ENCODE assay signal across 8 cellular contexts in genomic region chr11:13465909-13466371, GRCh38. TPM values are rescaled to one million over a fixed set of nuclear protein-coding genes. Genes with fewer than 3 reads are reported as not detected.
DNase-seq lines count a peak whose midpoint lies in the region; ATAC-seq and TF ChIP-seq lines count a peak whose summit lies in the region.

No MANE protein-coding gene starts in this region.

- no peaks in the 10 kb centered on the region for H4K20me1 ChIP-seq in PC-3 (ENCODE audit: low read length)

- no peaks in the 10 kb centered on the region for H3F3A ChIP-seq in PC-3 (ENCODE audit: low read length, unreplicated experiment)

- H3K4me1 ChIP-seq in PC-3 (ENCODE audit: insufficient read depth, low read length), result peaks cover 16% of the 10 kb centered on the region
- peaks cover 6 to 29% (median 14%) of the 10 kb centered on the region in 3 donors for H3K4me1 ChIP-seq in esophagus squamous epithelium

- POLR2A ChIA-PET in PC-3 (lab: Charles Lee; ENCODE audit: unreplicated experiment), result no interaction called here

- no peak for TF ChIP-seq POLR2A in esophagus squamous epithelium (IDR thresholded peaks at IDR 0.05)

- CTCF ChIA-PET in PC-3 (lab: Charles Lee), result no interaction called here

- no peak overlapping the region for H3K9ac ChIP-seq in PC-3 (ENCODE audit: low read length)

- ATAC-seq in PC-3 (no peak), GM18868 (IDR thresholded peaks at IDR 0.05; ENCODE audit: unreplicated experiment) (no peak), GM18502 (IDR thresholded peaks at IDR 0.05; ENCODE audit: poor library complexity, unreplicated experiment) (no peak)

- H3K9me2 ChIP-seq in PC-3 (replicated peaks; ENCODE audit: low read length), result no peaks in the 10 kb centered on the region

- H3K4me3 ChIP-seq in PC-3 (ENCODE audit: low read length) (no peak overlapping the region), esophagus squamous epithelium (no peak overlapping the region), retinal pigment epithelial cell (ENCODE audit: low read length) (no peak overlapping the region)

- no peak overlapping the region for H3K4me2 ChIP-seq in PC-3 (ENCODE audit: low read length)

- H3K9me3 ChIP-seq in PC-3 (ENCODE audit: low read length), result no peaks in the 10 kb centered on the region
- H3K9me3 ChIP-seq in esophagus squamous epithelium, result no peaks in the 10 kb centered on the region

- peaks cover 24% of the 10 kb centered on the region for H3K79me2 ChIP-seq in PC-3 (ENCODE audit: low read length)

- DNase-seq in GM20000 (ENCODE audit: low spot score), result peak; percentile 39
- peak; percentile 64 for DNase-seq in PC-3
- no peak for DNase-seq in esophagus squamous epithelium (lab: John Stamatoyannopoulos, UW)
- DNase-seq in retinal pigment epithelial cell (ENCODE audit: low read depth), result no peak
- DNase-seq in middle frontal gyrus (ENCODE audit: extremely low spot score, low spot score), result no peak

- H3K27ac ChIP-seq in C4-2B (no peak overlapping the region), PC-3 (ENCODE audit: low read length) (no peak overlapping the region), esophagus squamous epithelium (no peak overlapping the region)

- peaks cover 12% of the 10 kb centered on the region for H3K27me3 ChIP-seq in PC-3 (ENCODE audit: low read length)
- peaks cover 0 to 15% (median 0%) of the 10 kb centered on the region in 4 donors for H3K27me3 ChIP-seq in esophagus squamous epithelium

- 4 to 8% methylated on average over 6 of the region's 6 CpGs for WGBS in esophagus squamous epithelium, 2 donors

- BruUV-seq in PC-3 (replicated peaks; lab: Mats Ljungman, UMichigan), result no TSS peak

- intact Hi-C loops in PC-3 (cut with micrococcal nuclease), result loop anchor here (10.0 kb wide), 1 partner anchor 199 kb away; the partner anchor contains the start of gene FAR1
- intact Hi-C loops in esophagus squamous epithelium (cut with DNase I), result no loop called here

- H3K36me3 ChIP-seq in PC-3 (ENCODE audit: low read depth, low read length) (no peaks in the 10 kb centered on the region), esophagus squamous epithelium (no peaks in the 10 kb centered on the region)

- H2AFZ ChIP-seq in PC-3 (ENCODE audit: low read length), result no peak overlapping the region

- peak; percentile 68 for TF ChIP-seq CTCF in C4-2B (conservative IDR thresholded peaks at IDR 0.05)
- peak; percentile 26 for TF ChIP-seq CTCF in GM20000 (IDR thresholded peaks at IDR 0.05; ENCODE audit: extremely low read depth, missing control alignments)
- TF ChIP-seq CTCF in PC-3 (conservative IDR thresholded peaks at IDR 0.05; ENCODE audit: low read depth, low read length), result peak; percentile 75
- peak; percentile 7 to 63 (median 52) for TF ChIP-seq CTCF in esophagus squamous epithelium (IDR thresholded peaks at IDR 0.05)
- TF ChIP-seq CTCF in retinal pigment epithelial cell (conservative IDR thresholded peaks at IDR 0.05; ENCODE audit: low read depth, low read length), result peak; percentile 66

RNA-seq across cellular contexts. Expression of gene BTBD10, which starts 2.9 kb away (rescaled TPM):
- total RNA-seq in PC-3 (2014; rRNA removed) (30.2 and 32.5 TPM in 2 replicates), esophagus squamous epithelium (10 to 100 TPM; 45.3 to 56.7 (median 54.0) TPM)

RNA-seq across cellular contexts. Expression of gene PTH, which starts 29.9 kb away (rescaled TPM):
- total RNA-seq in PC-3 (2014; rRNA removed) (not detected in 2 replicates), esophagus squamous epithelium (not detected)

Comparison
In these comparisons a context has a peak if more than half of its experiments do, and no peak if none do; other contexts are left out.
1. DNase-seq: peak in GM20000 (single experiment) and PC-3 (single experiment); none in esophagus squamous epithelium (single experiment), retinal pigment epithelial cell (single experiment) and middle frontal gyrus (single experiment).
2. Peak in every context shown above with its lines, with median percentiles within 50 percentile points of each other: CTCF ChIP-seq.